In genomic region chr3:56775931-56776461, GRCh38 we compare ENCODE assay signal across 9 cellular contexts. TPM values are rescaled to one million over a fixed set of nuclear protein-coding genes. Genes with fewer than 3 reads are reported as not detected.
DNase-seq lines count a peak whose midpoint lies in the region; ATAC-seq and TF ChIP-seq lines count a peak whose summit lies in the region.
"Had no signal": no experiment of that assay in that cellular context is flagged by ENCODE, and none has a peak within 500 bp of the region (broad histone marks: within the 10 kb centered on the region; RNA-seq: fewer than 3 reads in every experiment).

No MANE protein-coding gene starts in this region.

- H3K27ac Mint-ChIP-seq in T-helper 17 cell: peak overlapping the region; percentile 75

- DNase-seq in NCI-H1092 treated with DMSO at 0.1 percent for 48 hours (lab: John Stamatoyannopoulos, UW) (peak; percentile 27), NCI-H1092 (lab: John Stamatoyannopoulos, UW) (no peak), T-helper 17 cell (no peak), heart left ventricle (no peak), sigmoid colon (no peak), SK-N-DZ (ENCODE audit: low spot score) (no peak)
- no peak for DNase-seq in stimulated activated CD4-positive, alpha-beta T cell treated with anti-CD3 and anti-CD28 coated beads, Interleukin-15, amount 100 ng/mL, for 24 hours
- DNase-seq: activated effector memory CD4-positive, alpha-beta T cell treated with Interleukin-2 at 50 U/mL for 16 hours had no signal

- TF ChIP-seq POLR2A in heart left ventricle (IDR thresholded peaks at IDR 0.05): no peak
- no peak for TF ChIP-seq POLR2A in sigmoid colon (IDR thresholded peaks at IDR 0.05)

- no peak for ATAC-seq in T-helper 17 cell
- ATAC-seq in heart left ventricle: peak in 3 of 4 donors; percentile 23 to 52 (median 31)
- no peak for ATAC-seq in GM18858 (IDR thresholded peaks at IDR 0.05; ENCODE audit: unreplicated experiment)

- TF ChIP-seq EP300 in sigmoid colon (IDR thresholded peaks at IDR 0.05): no peak

- no peak for TF ChIP-seq CTCF in heart left ventricle (IDR thresholded peaks at IDR 0.05)
- no peak for TF ChIP-seq CTCF in sigmoid colon (IDR thresholded peaks at IDR 0.05)

- intact Hi-C loops in heart left ventricle (cut with DNase I) (no loop called here), sigmoid colon (cut with DNase I) (no loop called here)

- no peaks in the 10 kb centered on the region for H3K27me3 ChIP-seq in heart left ventricle
- no peaks in the 10 kb centered on the region for H3K27me3 ChIP-seq in sigmoid colon

- H3K27me3 Mint-ChIP-seq in T-helper 17 cell: no peaks in the 10 kb centered on the region

- H3K4me3 ChIP-seq in heart left ventricle (no peak overlapping the region), sigmoid colon (peak overlapping the region; percentile 13 to 38 (median 32))

- H3K4me1 ChIP-seq in heart left ventricle: peaks cover 3 to 73% (median 21%) of the 10 kb centered on the region in 12 donors
- H3K4me1 ChIP-seq in sigmoid colon: peaks cover 0 to 26% (median 24%) of the 10 kb centered on the region in 4 donors

- H3K4me1 Mint-ChIP-seq in T-helper 17 cell: peaks cover 43% of the 10 kb centered on the region

- WGBS in heart left ventricle, 4 donors: 56 to 72% (median 62%) methylated on average over 8 of the region's 8 CpGs
- 66 to 75% methylated on average over 8 of the region's 8 CpGs for WGBS in sigmoid colon, 2 donors

- H3K27ac ChIP-seq in heart left ventricle (peak overlapping the region in 8 of 12 donors; percentile 6 to 65 (median 49)), sigmoid colon (peak overlapping the region; percentile 14 to 78 (median 76))

- H3K9me3 ChIP-seq in T-helper 17 cell (ENCODE audit: control insufficient read depth, low read length, poor library complexity, severe bottlenecking) (no peaks in the 10 kb centered on the region), heart left ventricle (no peaks in the 10 kb centered on the region), sigmoid colon (no peaks in the 10 kb centered on the region)

- H3K36me3 Mint-ChIP-seq in T-helper 17 cell (ENCODE audit: low read depth): peaks cover 13% of the 10 kb centered on the region

- no peak overlapping the region for H3K4me3 Mint-ChIP-seq in T-helper 17 cell

- peaks cover 0 to 34% (median 22%) of the 10 kb centered on the region in 9 donors for H3K36me3 ChIP-seq in heart left ventricle
- H3K36me3 ChIP-seq in sigmoid colon: peaks cover 0 to 17% (median 10%) of the 10 kb centered on the region in 4 donors

RNA-seq across cellular contexts. Expression of gene ARHGEF3, which starts 25.8 kb away (rescaled TPM):
- 10 to 100 TPM; 70.2 to 71.0 TPM for total RNA-seq in T-helper 17 cell
- 10 to 100 TPM; 13.5 to 36.8 (median 18.2) TPM for total RNA-seq in heart left ventricle
- polyA plus RNA-seq in heart left ventricle: 1 to 10 TPM; 6.5 to 9.3 TPM
- total RNA-seq in sigmoid colon: 10 to 100 TPM; 20.3 to 34.2 (median 24.5) TPM
- 10 to 100 TPM in 1 of 3 donors, 1 to 10 TPM in 2; 5.3 to 17.9 (median 7.8) TPM for polyA plus RNA-seq in sigmoid colon
- polyA plus RNA-seq in SK-N-DZ (2014; cell fraction: cytosol; rRNA removed): 2.7 and 5.7 TPM in 2 replicates
- polyA plus RNA-seq in SK-N-DZ (2014; cell fraction: nucleus; rRNA removed): 3.4 and 4.6 TPM in 2 replicates

Comparison
In these comparisons a context has a peak if more than half of its experiments do, and no peak if none do; other contexts are left out.
1. ATAC-seq: peak in heart left ventricle (3 of 4); none in T-helper 17 cell (single experiment) and GM18858 (single experiment).
2. H3K4me3 ChIP-seq: peak in sigmoid colon (4 of 4); none in heart left ventricle (0 of 12).